In genomic region chrX:130772313-130773140, GRCh38 we compare ENCODE assay signal across 8 cellular contexts.
DNase-seq lines count a peak whose midpoint lies in the region; TF ChIP-seq lines count a peak whose summit lies in the region.

No MANE protein-coding gene starts in this region.

- H3K36me3 ChIP-seq in GM23248 (ENCODE audit: low read depth) (no peaks in the 10 kb centered on the region), prostate gland (no peaks in the 10 kb centered on the region)

- H3K9me3 ChIP-seq in GM23248 (ENCODE audit: low read depth), result no peaks in the 10 kb centered on the region
- H3K9me3 ChIP-seq in prostate gland, result no peaks in the 10 kb centered on the region

- 59 to 65% methylated on average over 7 of the region's 7 CpGs for WGBS in GM23248 (ENCODE audit: low coverage in 1 of 2, low lambda C conversion rate in 2 of 2, missing lambda C conversion rate in 2 of 2), 2 experiments
- 28% methylated on average over 7 of the region's 7 CpGs for WGBS in prostate gland

- H3K27ac ChIP-seq in GM23248 (peak overlapping the region; percentile 63), prostate gland (no peak overlapping the region)

- in situ Hi-C loops in GM23248 (cut with MboI), result no loop called here
- in situ Hi-C loops in astrocyte of the spinal cord (cut with HindIII; ENCODE audit: low sequenced_read_pairs), result no loop called here

- no peak overlapping the region for H3K4me3 ChIP-seq in GM23248
- no peak overlapping the region for H3K4me3 ChIP-seq in astrocyte of the spinal cord (ENCODE audit: low read depth, low read length)
- H3K4me3 ChIP-seq in prostate gland, result no peak overlapping the region

- intact Hi-C loops in prostate gland (cut with DNase I), result no loop called here

- peak overlapping the region; percentile 11; the same call in 1 of the 2 replicates for H3K9ac ChIP-seq in GM23248

- peaks cover 26% of the 10 kb centered on the region for H3K4me1 ChIP-seq in GM23248 (ENCODE audit: insufficient read depth)
- no peaks in the 10 kb centered on the region for H3K4me1 ChIP-seq in prostate gland (replicated peaks)

- H3K27me3 ChIP-seq in GM23248 (replicated peaks; ENCODE audit: insufficient read depth), result no peaks in the 10 kb centered on the region
- no peaks in the 10 kb centered on the region for H3K27me3 ChIP-seq in prostate gland (replicated peaks; ENCODE audit: insufficient read depth)

- no peak overlapping the region for H2AFZ ChIP-seq in GM23248

- peaks cover 23% of the 10 kb centered on the region for H3F3A ChIP-seq in GM23248 (ENCODE audit: insufficient read depth)

- no peaks in the 10 kb centered on the region for H3K9me2 ChIP-seq in GM23248 (ENCODE audit: insufficient read depth)

- no peak for TF ChIP-seq POLR2A in prostate gland (IDR thresholded peaks at IDR 0.05)

- DNase-seq in GM23248 (peak; percentile 83), NCI-H2029 (lab: John Stamatoyannopoulos, UW) (peak; percentile 54), astrocyte of the spinal cord (ENCODE audit: low read depth, low spot score) (peak; percentile 51), prostate gland (ENCODE audit: low spot score) (peak; percentile 3), anterior cingulate cortex (lab: John Stamatoyannopoulos, UW) (no peak), NK-92 (lab: John Stamatoyannopoulos, UW; ENCODE audit: unreplicated experiment) (no peak), DMS114 treated with DMSO at 0.1 percent for 48 hours (lab: John Stamatoyannopoulos, UW; ENCODE audit: unreplicated experiment) (no peak)
- DNase-seq in stimulated activated CD4-positive, alpha-beta T cell treated with anti-CD3 and anti-CD28 coated beads, Interleukin-1b, Interleukin-23, amount 100 ng/mL, for 48 hours, result no peak

- H4K20me1 ChIP-seq in GM23248 (ENCODE audit: insufficient read depth), result no peaks in the 10 kb centered on the region

- TF ChIP-seq CTCF in astrocyte of the spinal cord (IDR thresholded peaks at IDR 0.05; ENCODE audit: low read depth, low read length) (no peak), prostate gland (IDR thresholded peaks at IDR 0.05) (no peak)

- H3K79me2 ChIP-seq in GM23248 (ENCODE audit: insufficient read depth), result no peaks in the 10 kb centered on the region

- H3K4me2 ChIP-seq in GM23248 (ENCODE audit: unreplicated experiment), result peak overlapping the region; percentile 43

Comparison
In these comparisons a context has a peak if more than half of its experiments do, and no peak if none do; other contexts are left out.
1. DNase-seq: peak in GM23248 (single experiment), NCI-H2029 (single experiment), astrocyte of the spinal cord (single experiment) and prostate gland (single experiment); none in anterior cingulate cortex (0 of 58), NK-92 (single experiment), stimulated activated CD4-positive, alpha-beta T cell treated with anti-CD3 and anti-CD28 coated beads, Interleukin-1b, Interleukin-23, amount 100 ng/mL, for 48 hours (single experiment) and DMS114 treated with DMSO at 0.1 percent for 48 hours (single experiment).